In the genomic region with DNA sequence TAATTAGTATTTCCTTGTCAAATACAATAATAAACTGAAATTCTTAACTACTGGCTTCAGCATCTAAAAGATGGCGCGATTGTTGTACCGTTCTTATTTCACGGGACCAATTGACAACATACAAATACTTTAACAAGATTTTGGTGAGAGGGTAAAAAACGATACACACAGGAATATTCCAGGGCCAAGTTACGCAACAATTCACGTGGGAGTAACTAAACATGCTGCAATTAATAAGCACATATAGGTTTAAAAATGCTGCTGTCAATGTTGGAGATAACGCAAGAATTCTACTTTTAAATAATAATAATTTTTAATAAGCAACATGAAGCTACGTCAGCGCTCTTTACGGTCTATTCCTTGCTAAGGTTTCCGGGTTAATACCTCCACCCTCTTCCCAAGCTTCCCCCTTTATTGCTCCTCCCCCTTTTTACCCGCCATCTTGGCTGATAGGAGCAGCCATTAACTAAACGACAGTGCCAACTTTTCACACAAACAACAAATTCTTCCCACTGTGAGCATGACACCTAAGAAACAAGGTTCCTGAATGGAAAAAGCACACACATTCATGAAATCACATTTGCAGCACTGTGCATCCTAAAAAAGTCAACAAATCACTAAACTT, we compare ENCODE assay signal across 9 cellular contexts. TPM values are rescaled to one million over a fixed set of nuclear protein-coding genes. Genes with fewer than 3 reads are reported as not detected.
DNase-seq lines count a peak whose midpoint lies in the region; ATAC-seq, FAIRE-seq and TF ChIP-seq lines count a peak whose summit lies in the region.
"Had no signal": no experiment of that assay in that cellular context is flagged by ENCODE, and none has a peak within 500 bp of the region (broad histone marks: within the 10 kb centered on the region; RNA-seq: fewer than 3 reads in every experiment).

No MANE protein-coding gene starts in this region.

- CTCF ChIA-PET in A549 (lab: Yijun Ruan, JAX) = no interaction called here

- DNase-seq in A549 (ENCODE audit: low read depth in 1 of 2, low spot score in 1 of 2) (peak; percentile 32 to 78), HFFc6 (peak; percentile 58), T-helper 2 cell (peak in 3 of 5 experiments; percentile 12 to 85 (median 33)), erythroblast (lab: John Stamatoyannopoulos, UW) (peak; percentile 88), NCI-H187 treated with DMSO at 0.1 percent for 48 hours (lab: John Stamatoyannopoulos, UW) (no peak), sigmoid colon (no peak)

- intact Hi-C loops in sigmoid colon (cut with DNase I) = no loop called here

- TF ChIP-seq POLR2A in A549 (IDR thresholded peaks at IDR 0.05; ENCODE audit: low read length) (no peak), erythroblast (IDR thresholded peaks at IDR 0.05; ENCODE audit: low read length) (no peak), sigmoid colon (IDR thresholded peaks at IDR 0.05) (no peak)

- WGBS in A549 (ENCODE audit: missing lambda C conversion rate) = under 1% methylated on average over 14 of the region's 14 CpGs
- WGBS in sigmoid colon, 2 donors = 1% methylated on average over 14 of the region's 14 CpGs

- POLR2A ChIA-PET in A549 (lab: Yijun Ruan, JAX) = no interaction called here

- no peaks in the 10 kb centered on the region; the same call in 1 of the 2 replicates for H3K27me3 Mint-ChIP-seq in HFFc6 (ENCODE audit: insufficient read depth)

- H3K27ac ChIP-seq in A549 = peak overlapping the region; percentile 92 to 95
- no peak overlapping the region for H3K27ac ChIP-seq in skeletal muscle tissue (ENCODE audit: low read depth, low read length)
- H3K27ac ChIP-seq in sigmoid colon = peak overlapping the region in 2 of 4 donors; percentile 89 to 93
- H3K27ac ChIP-seq: right lobe of liver had no signal

- peaks cover 25% of the 10 kb centered on the region for H3K4me1 Mint-ChIP-seq in HFFc6 (ENCODE audit: low read depth)

- H3K27me3 ChIP-seq in skeletal muscle tissue (ENCODE audit: control insufficient read depth in 3 of 3, insufficient read depth in 3 of 3, low read length in 3 of 3) (no peaks in the 10 kb centered on the region), sigmoid colon (no peaks in the 10 kb centered on the region)
- H3K27me3 ChIP-seq: right lobe of liver had no signal

- H3K4me1 ChIP-seq in A549 (peaks cover 12% of the 10 kb centered on the region; the same call in 1 of the 3 replicates), skeletal muscle tissue (ENCODE audit: control insufficient read depth in 3 of 3, insufficient read depth in 3 of 3, low read length in 3 of 3) (peaks cover 0 to 9% (median 4%) of the 10 kb centered on the region in 3 donors), sigmoid colon (peaks cover 0 to 23% (median 0%) of the 10 kb centered on the region in 4 donors)
- H3K4me1 ChIP-seq: right lobe of liver had no signal

- FAIRE-seq in A549 (lab: Jason Lieb, UNC) = no peak

- no peaks in the 10 kb centered on the region for H3K9me3 ChIP-seq in A549
- no peaks in the 10 kb centered on the region for H3K9me3 ChIP-seq in skeletal muscle tissue (ENCODE audit: control insufficient read depth in 3 of 3, low read length in 3 of 3)
- no peaks in the 10 kb centered on the region for H3K9me3 ChIP-seq in sigmoid colon
- H3K9me3 ChIP-seq: right lobe of liver had no signal

- H3K9me3 Mint-ChIP-seq in HFFc6 = no peaks in the 10 kb centered on the region

- H3K4me3 ChIP-seq in A549 (peak overlapping the region; percentile 84), skeletal muscle tissue (ENCODE audit: low read length in 3 of 3) (peak overlapping the region in 2 of 3 donors; percentile 94 to 97), sigmoid colon (peak overlapping the region in 2 of 4 donors; percentile 61 to 68)
- H3K4me3 ChIP-seq: right lobe of liver had no signal

- H3K4me3 Mint-ChIP-seq in HFFc6 = peak overlapping the region; percentile 92

- H3K4me2 ChIP-seq in A549 = peak overlapping the region; percentile 49

- no peak for TF ChIP-seq EP300 in A549 (IDR thresholded peaks at IDR 0.05)
- TF ChIP-seq EP300 in sigmoid colon (IDR thresholded peaks at IDR 0.05) = no peak

- H3K36me3 ChIP-seq in skeletal muscle tissue (ENCODE audit: control insufficient read depth in 3 of 3, insufficient read depth in 3 of 3, low read length in 3 of 3) = peaks cover 0 to 2% (median 0%) of the 10 kb centered on the region in 3 donors
- H3K36me3 ChIP-seq in sigmoid colon = peaks cover 0 to 3% (median 0%) of the 10 kb centered on the region in 4 donors
- H3K36me3 ChIP-seq: right lobe of liver had no signal

- H3K27ac Mint-ChIP-seq in HFFc6 = peak overlapping the region; percentile 95

- TF ChIP-seq RAD21 in A549 (conservative IDR thresholded peaks at IDR 0.05 in 1 of 2, IDR thresholded peaks at IDR 0.05 in 1 of 2) = no peak

- TF ChIP-seq CTCF in A549 (IDR thresholded peaks at IDR 0.05) = no peak
- TF ChIP-seq CTCF in HFFc6 (IDR thresholded peaks at IDR 0.05) = no peak
- TF ChIP-seq CTCF in sigmoid colon (IDR thresholded peaks at IDR 0.05) = no peak

- peak; percentile 74 to 77; a peak in 4 of 6 replicates for ATAC-seq in A549
- no peak for ATAC-seq in GM21786 (IDR thresholded peaks at IDR 0.05; ENCODE audit: unreplicated experiment)

- H3K36me3 Mint-ChIP-seq in HFFc6 (ENCODE audit: low read depth) = peaks cover 5% of the 10 kb centered on the region; the same call in 1 of the 2 replicates

- peak overlapping the region in 2 of 3 donors; percentile 96 to 99 for H3K9ac ChIP-seq in skeletal muscle tissue (ENCODE audit: low read depth in 1 of 3, low read length in 3 of 3)

TF ChIP-seq in A549, 52 proteins besides CTCF, POLR2A, EP300 and RAD21:
- TF ChIP-seq HOXB5 (CRISPR knock-in tag; IDR thresholded peaks at IDR 0.05) = no peak
- TF ChIP-seq ZSCAN20 (CRISPR knock-in tag; IDR thresholded peaks at IDR 0.05) = no peak
- TF ChIP-seq, protein P1, sequence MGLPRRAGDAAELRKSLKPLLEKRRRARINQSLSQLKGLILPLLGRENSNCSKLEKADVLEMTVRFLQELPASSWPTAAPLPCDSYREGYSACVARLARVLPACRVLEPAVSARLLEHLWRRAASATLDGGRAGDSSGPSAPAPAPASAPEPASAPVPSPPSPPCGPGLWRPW (IDR thresholded peaks at IDR 0.05) = no peak
- TF ChIP-seq, protein P2, sequence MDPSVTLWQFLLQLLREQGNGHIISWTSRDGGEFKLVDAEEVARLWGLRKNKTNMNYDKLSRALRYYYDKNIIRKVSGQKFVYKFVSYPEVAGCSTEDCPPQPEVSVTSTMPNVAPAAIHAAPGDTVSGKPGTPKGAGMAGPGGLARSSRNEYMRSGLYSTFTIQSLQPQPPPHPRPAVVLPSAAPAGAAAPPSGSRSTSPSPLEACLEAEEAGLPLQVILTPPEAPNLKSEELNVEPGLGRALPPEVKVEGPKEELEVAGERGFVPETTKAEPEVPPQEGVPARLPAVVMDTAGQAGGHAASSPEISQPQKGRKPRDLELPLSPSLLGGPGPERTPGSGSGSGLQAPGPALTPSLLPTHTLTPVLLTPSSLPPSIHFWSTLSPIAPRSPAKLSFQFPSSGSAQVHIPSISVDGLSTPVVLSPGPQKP (IDR thresholded peaks at IDR 0.05; ENCODE audit: low read depth, low read length) = no peak
- TF ChIP-seq CHD4 (IDR thresholded peaks at IDR 0.05; ENCODE audit: borderline replicate concordance) = no peak
- TF ChIP-seq ZC3H11A (IDR thresholded peaks at IDR 0.05) = no peak
- TF ChIP-seq CBX8 (IDR thresholded peaks at IDR 0.05) = no peak
- TF ChIP-seq, protein P3, sequence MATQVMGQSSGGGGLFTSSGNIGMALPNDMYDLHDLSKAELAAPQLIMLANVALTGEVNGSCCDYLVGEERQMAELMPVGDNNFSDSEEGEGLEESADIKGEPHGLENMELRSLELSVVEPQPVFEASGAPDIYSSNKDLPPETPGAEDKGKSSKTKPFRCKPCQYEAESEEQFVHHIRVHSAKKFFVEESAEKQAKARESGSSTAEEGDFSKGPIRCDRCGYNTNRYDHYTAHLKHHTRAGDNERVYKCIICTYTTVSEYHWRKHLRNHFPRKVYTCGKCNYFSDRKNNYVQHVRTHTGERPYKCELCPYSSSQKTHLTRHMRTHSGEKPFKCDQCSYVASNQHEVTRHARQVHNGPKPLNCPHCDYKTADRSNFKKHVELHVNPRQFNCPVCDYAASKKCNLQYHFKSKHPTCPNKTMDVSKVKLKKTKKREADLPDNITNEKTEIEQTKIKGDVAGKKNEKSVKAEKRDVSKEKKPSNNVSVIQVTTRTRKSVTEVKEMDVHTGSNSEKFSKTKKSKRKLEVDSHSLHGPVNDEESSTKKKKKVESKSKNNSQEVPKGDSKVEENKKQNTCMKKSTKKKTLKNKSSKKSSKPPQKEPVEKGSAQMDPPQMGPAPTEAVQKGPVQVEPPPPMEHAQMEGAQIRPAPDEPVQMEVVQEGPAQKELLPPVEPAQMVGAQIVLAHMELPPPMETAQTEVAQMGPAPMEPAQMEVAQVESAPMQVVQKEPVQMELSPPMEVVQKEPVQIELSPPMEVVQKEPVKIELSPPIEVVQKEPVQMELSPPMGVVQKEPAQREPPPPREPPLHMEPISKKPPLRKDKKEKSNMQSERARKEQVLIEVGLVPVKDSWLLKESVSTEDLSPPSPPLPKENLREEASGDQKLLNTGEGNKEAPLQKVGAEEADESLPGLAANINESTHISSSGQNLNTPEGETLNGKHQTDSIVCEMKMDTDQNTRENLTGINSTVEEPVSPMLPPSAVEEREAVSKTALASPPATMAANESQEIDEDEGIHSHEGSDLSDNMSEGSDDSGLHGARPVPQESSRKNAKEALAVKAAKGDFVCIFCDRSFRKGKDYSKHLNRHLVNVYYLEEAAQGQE (IDR thresholded peaks at IDR 0.05) = no peak
- no peak for TF ChIP-seq RCOR1 (IDR thresholded peaks at IDR 0.05; ENCODE audit: low read depth, low read length)
- TF ChIP-seq CEBPB (IDR thresholded peaks at IDR 0.05) = no peak
- TF ChIP-seq RNF2 (IDR thresholded peaks at IDR 0.05; ENCODE audit: borderline replicate concordance, low read depth) = no peak
- TF ChIP-seq KDM5A (IDR thresholded peaks at IDR 0.05) = no peak
- TF ChIP-seq JUN (IDR thresholded peaks at IDR 0.05) = no peak
- no peak for TF ChIP-seq JUNB (IDR thresholded peaks at IDR 0.05)
- TF ChIP-seq FOSB (CRISPR knock-in tag; IDR thresholded peaks at IDR 0.05) = no peak
- no peak for TF ChIP-seq FOSL2 (IDR thresholded peaks at IDR 0.05)
- TF ChIP-seq FOSL2 (CRISPR knock-in tag; IDR thresholded peaks at IDR 0.05) = no peak
TF ChIP-seq in A549: peak in this region for 0.

RNA-seq across cellular contexts. Expression of a gene that starts 1.6 kb away (rescaled TPM):
- polyA plus RNA-seq in A549 (2011; rRNA removed) (12.3 and 12.5 TPM in 2 replicates), A549 (2017; fragmentation: RNase III; extraction: RNeasy Plus Mini Kit Qiagen cat#74134 plus additional on column Dnase treatment) (2.8 to 3.1 TPM (median 2.9 TPM) in 3 replicates), sigmoid colon (1 to 10 TPM in 2 of 3 donors, not detected in 1; 2.3 to 6.1 TPM)
- polyA plus RNA-seq in A549 (2012; cell fraction: cytosol; rRNA removed) = 2.0 TPM in 2 replicates
- 3.3 and 4.1 TPM in 2 replicates for polyA plus RNA-seq in A549 (2012; cell fraction: nucleus; rRNA removed)
- polyA minus RNA-seq in A549 (2011; rRNA and poly(A)+ RNA removed) = 32.2 and 33.0 TPM in 2 replicates
- total RNA-seq in HFFc6 (2021; fragmentation: NEBNext Ultra II Directional; extraction: Animal tissue kit (Norgen Biotek cat#: 25700)) = 1 to 10 TPM; 5.6 to 8.2 (median 7.1) TPM
- total RNA-seq in skeletal muscle tissue (46.4 TPM), sigmoid colon (10 to 100 TPM in 2 of 4 donors, not detected in 2; 31.1 to 42.1 TPM)

Comparison
In these comparisons a context has a peak if more than half of its experiments do, and no peak if none do; other contexts are left out.
1. DNase-seq: peak in A549 (2 of 2), HFFc6 (single experiment), T-helper 2 cell (3 of 5) and erythroblast (2 of 2); none in NCI-H187 treated with DMSO at 0.1 percent for 48 hours (single experiment) and sigmoid colon (single experiment).